Comparison of ENCODE assay signal across 1 cellular context in genomic region chr19:42360787-42361544, GRCh38.
TF ChIP-seq lines count a peak whose summit lies in the region.

No MANE protein-coding gene starts in this region.

TF ChIP-seq in K562, 482 proteins besides CTCF, POLR2A, EP300 and RAD21:
- TF ChIP-seq JUND (IDR thresholded peaks at IDR 0.05; ENCODE audit: borderline replicate concordance, low read depth, low read length) (no peak), JUND (tag; IDR thresholded peaks at IDR 0.05; ENCODE audit: borderline replicate concordance, low read depth, low read length) (no peak), SP1 (CRISPR knock-in tag; IDR thresholded peaks at IDR 0.05) (no peak), HNRNPK (IDR thresholded peaks at IDR 0.05; ENCODE audit: low read depth, low read length, poor library complexity, severe bottlenecking) (no peak), ZNF133 (CRISPR knock-in tag; IDR thresholded peaks at IDR 0.05) (no peak), POLR2AphosphoS5 (IDR thresholded peaks at IDR 0.05; ENCODE audit: control insufficient read depth, insufficient read depth, low read depth, low read length) (no peak), RFX1 (IDR thresholded peaks at IDR 0.05) (peak; percentile 87)
